ENCODE assay signal across 8 cellular contexts in the genomic region with DNA sequence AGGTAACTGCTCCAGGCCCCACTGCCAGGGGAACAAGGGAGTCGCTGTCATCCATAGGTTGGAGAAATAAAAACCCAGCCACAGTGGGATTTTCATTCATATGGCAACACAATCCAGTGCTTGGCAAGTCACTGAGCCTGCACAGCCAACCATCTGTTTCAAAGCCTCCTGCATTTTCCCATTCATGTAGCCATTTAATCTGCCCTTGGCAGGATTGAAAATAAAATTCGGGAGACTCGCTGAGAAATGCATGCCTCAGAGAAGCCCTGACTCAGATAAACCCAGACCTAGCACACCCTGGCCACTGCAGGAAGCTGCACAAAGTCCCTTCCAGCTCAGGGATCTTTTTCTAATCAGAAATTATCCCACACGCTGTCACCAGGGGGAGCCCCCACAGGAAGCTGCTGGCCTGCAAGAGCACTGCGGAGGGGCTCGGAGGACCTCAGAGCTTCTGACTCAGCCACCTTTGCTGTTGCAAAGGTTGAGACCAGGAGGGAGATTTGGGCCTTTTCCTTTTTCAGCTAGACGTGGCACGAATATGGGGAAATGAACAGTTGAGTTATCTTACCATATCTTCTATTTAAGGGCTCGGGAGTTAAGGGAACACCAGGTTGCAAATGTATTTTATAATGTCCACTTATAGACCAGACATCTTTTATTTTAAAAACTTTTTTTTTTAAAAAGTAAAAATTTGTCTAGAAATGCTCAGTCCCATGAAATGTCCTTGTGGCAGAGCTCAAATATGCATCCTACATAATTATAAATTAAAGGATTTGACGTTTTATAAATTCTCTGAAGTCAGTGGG.
DNase-seq lines count a peak whose midpoint lies in the region; ATAC-seq lines count a peak whose summit lies in the region.

No MANE protein-coding gene starts in this region.

- peak; percentile 66 for DNase-seq in Ammon's horn (ENCODE audit: low spot score)
- DNase-seq in NCI-H2227 (lab: John Stamatoyannopoulos, UW; ENCODE audit: unreplicated experiment): peak; percentile 54
- DNase-seq in activated CD4-positive, alpha-beta T cell treated with anti-CD3 and anti-CD28 coated beads for 4 hours: peak; percentile 45 to 61
- DNase-seq in dedifferentiated amniotic fluid mesenchymal stem cell (ENCODE audit: extremely low spot score): peak; percentile 71
- peak; percentile 66 to 67 for DNase-seq in lung microvascular endothelial cell (ENCODE audit: low read depth in 2 of 2)
- peak; percentile 12 for DNase-seq in stimulated activated CD8-positive, alpha-beta memory T cell treated with anti-CD3 and anti-CD28 coated beads, Interleukin-15, amount 100 ng/mL, for 24 hours (ENCODE audit: low read depth)

- ATAC-seq in GM18867 (IDR thresholded peaks at IDR 0.05; ENCODE audit: unreplicated experiment) (peak; percentile 98), HG03064 (IDR thresholded peaks at IDR 0.05; ENCODE audit: low read depth, unreplicated experiment) (peak; percentile 87)

Comparison
In these comparisons a context has a peak if more than half of its experiments do, and no peak if none do; other contexts are left out.
1. Peak in every context shown above with its lines: DNase-seq and ATAC-seq.
2. DNase-seq: peak in every context shown above with its lines; median percentile 71 in dedifferentiated amniotic fluid mesenchymal stem cell; 66 in lung microvascular endothelial cell; 66 in Ammon's horn; 54 in NCI-H2227; 53 in activated CD4-positive, alpha-beta T cell treated with anti-CD3 and anti-CD28 coated beads for 4 hours; 12 in stimulated activated CD8-positive, alpha-beta memory T cell treated with anti-CD3 and anti-CD28 coated beads, Interleukin-15, amount 100 ng/mL, for 24 hours.